Comparison of ENCODE assay signal across 21 cellular contexts in the genomic region with DNA sequence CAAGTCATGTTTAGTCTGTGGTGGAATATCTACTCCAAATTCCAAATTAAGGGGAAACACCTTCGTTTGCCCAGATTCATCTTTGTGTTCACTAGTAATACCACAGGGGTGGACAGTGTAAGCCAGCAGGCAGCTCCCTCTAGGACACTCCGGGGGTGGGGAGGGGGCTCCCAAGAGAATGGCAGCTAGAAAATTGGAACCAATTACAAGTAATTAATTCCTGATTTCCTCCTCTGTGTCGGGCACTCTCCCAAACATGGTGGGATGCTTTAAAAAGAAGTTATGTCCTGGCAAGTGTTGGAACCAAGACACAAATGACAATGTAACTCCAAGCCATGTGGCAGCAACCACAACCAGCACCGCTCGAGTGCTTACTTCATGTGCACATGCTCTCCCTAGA. TPM values are rescaled to one million over a fixed set of nuclear protein-coding genes. Genes with fewer than 3 reads are reported as not detected.
A peak's percentile ranks its signal among the peaks of the same experiment; 100 is the strongest.
DNase-seq lines count a peak whose midpoint lies in the region; ATAC-seq, FAIRE-seq and TF ChIP-seq lines count a peak whose summit lies in the region.
"Had no signal": no experiment of that assay in that cellular context is flagged by ENCODE, and none has a peak within 500 bp of the region (broad histone marks: within the 10 kb centered on the region; RNA-seq: fewer than 3 reads in every experiment).

No MANE protein-coding gene starts in this region.

- H3K27ac ChIP-seq in breast epithelium: peak overlapping the region; percentile 52 to 58
- H3K27ac ChIP-seq in prostate gland: peak overlapping the region; percentile 37 to 86
- H3K27ac ChIP-seq in upper lobe of left lung: peak overlapping the region; percentile 13 to 40 (median 26)
- H3K27ac ChIP-seq: 22Rv1 had no signal

- H3K27me3 Mint-ChIP-seq in MCF 10A (ENCODE audit: insufficient read depth, unreplicated experiment): no peaks in the 10 kb centered on the region

- FAIRE-seq in HTR-8/SVneo (lab: Jason Lieb, UNC): no peak
- FAIRE-seq: islet of Langerhans had no signal

- H3K36me3 ChIP-seq in breast epithelium (no peaks in the 10 kb centered on the region), prostate gland (no peaks in the 10 kb centered on the region), upper lobe of left lung (peaks cover 0 to 5% (median 0%) of the 10 kb centered on the region in 4 donors)
- H3K36me3 ChIP-seq: adrenal gland, BE2C had no signal

- peak overlapping the region in 1 of 3 donors; percentile 43 for H3K4me3 ChIP-seq in breast epithelium
- no peak overlapping the region for H3K4me3 ChIP-seq in prostate gland
- no peak overlapping the region for H3K4me3 ChIP-seq in upper lobe of left lung
- H3K4me3 ChIP-seq: adrenal gland had no signal

- no TSS peak for BruUV-seq in MCF 10A (replicated peaks; lab: Mats Ljungman, UMichigan)

- POLR2A ChIA-PET in MCF 10A (lab: Yijun Ruan, JAX): no interaction called here

- H3K9me3 Mint-ChIP-seq in MCF 10A (ENCODE audit: unreplicated experiment): no peaks in the 10 kb centered on the region
- H3K9me3 Mint-ChIP-seq: activated CD4-positive, alpha-beta T cell treated with anti-CD3 and anti-CD28 coated beads, Interleukin-2, amount 10 ng/mL, durations not matched to agents 24 days and 14 days; natural killer cell had no signal

- TF ChIP-seq CTCF in breast epithelium (IDR thresholded peaks at IDR 0.05): no peak
- no peak for TF ChIP-seq CTCF in MCF 10A (IDR thresholded peaks at IDR 0.05; ENCODE audit: unreplicated experiment)
- TF ChIP-seq CTCF in prostate gland (IDR thresholded peaks at IDR 0.05): no peak
- TF ChIP-seq CTCF in upper lobe of left lung (IDR thresholded peaks at IDR 0.05): no peak

- TF ChIP-seq POLR2A in breast epithelium (IDR thresholded peaks at IDR 0.05): no peak
- TF ChIP-seq POLR2A in prostate gland (IDR thresholded peaks at IDR 0.05): no peak
- no peak for TF ChIP-seq POLR2A in upper lobe of left lung (IDR thresholded peaks at IDR 0.05)

- peaks cover 19% of the 10 kb centered on the region for H3K4me1 Mint-ChIP-seq in MCF 10A (ENCODE audit: insufficient read depth, unreplicated experiment)
- H3K4me1 Mint-ChIP-seq: natural killer cell had no signal

- no peaks in the 10 kb centered on the region for H3K9me3 ChIP-seq in breast epithelium
- no peaks in the 10 kb centered on the region for H3K9me3 ChIP-seq in prostate gland
- no peaks in the 10 kb centered on the region for H3K9me3 ChIP-seq in upper lobe of left lung
- H3K9me3 ChIP-seq: adrenal gland, BE2C had no signal

- H3K4me1 ChIP-seq in breast epithelium (peaks cover 0 to 8% of the 10 kb centered on the region in 2 donors), prostate gland (replicated peaks) (no peaks in the 10 kb centered on the region), upper lobe of left lung (peaks cover 42 to 68% (median 58%) of the 10 kb centered on the region in 4 donors)
- H3K4me1 ChIP-seq: BE2C had no signal

- no peak overlapping the region for H3K4me3 Mint-ChIP-seq in MCF 10A (ENCODE audit: unreplicated experiment)
- H3K4me3 Mint-ChIP-seq: activated CD4-positive, alpha-beta T cell treated with anti-CD3 and anti-CD28 coated beads, Interleukin-2, amount 10 ng/mL, durations not matched to agents 24 days and 14 days; natural killer cell had no signal

- CTCF ChIA-PET in MCF 10A (lab: Yijun Ruan, JAX): interaction anchor here (0.6 kb wide), 1 partner anchor 236 kb away, joined by 3 read pairs; no protein-coding TSS in a partner anchor

- TF ChIP-seq EP300 in upper lobe of left lung (IDR thresholded peaks at IDR 0.05): no peak

- WGBS in prostate gland: 61% methylated on average over 5 of the region's 5 CpGs
- 57 to 65% methylated on average over 5 of the region's 5 CpGs for WGBS in upper lobe of left lung, 2 donors

- no peaks in the 10 kb centered on the region for H3K36me3 Mint-ChIP-seq in MCF 10A (ENCODE audit: insufficient read depth, unreplicated experiment)

- ATAC-seq in upper lobe of left lung (ENCODE audit: low FRiP score in 2 of 2) (no peak), HG03469 (IDR thresholded peaks at IDR 0.05; ENCODE audit: unreplicated experiment) (no peak)
- ATAC-seq: natural killer cell, Right ventricle myocardium inferior had no signal

- intact Hi-C loops in breast epithelium (cut with DNase I; ENCODE audit: low total_unique reads) (no loop called here), MCF 10A (cut with micrococcal nuclease) (no loop called here), prostate gland (cut with DNase I) (no loop called here)

- no peak for DNase-seq in breast epithelium (ENCODE audit: low spot score in 2 of 2)
- no peak for DNase-seq in MCF 10A (ENCODE audit: unreplicated experiment)
- DNase-seq in fibroblast of peridontal ligament (ENCODE audit: extremely low read depth): peak; percentile 40
- no peak for DNase-seq in prostate gland (ENCODE audit: low spot score)
- DNase-seq in upper lobe of left lung: no peak
- no peak for DNase-seq in OCI-M2 (lab: John Stamatoyannopoulos, UW; ENCODE audit: unreplicated experiment)
- DNase-seq in HTR-8/SVneo (ENCODE audit: insufficient read length, low spot score): no peak
- DNase-seq: activated CD4-positive, alpha-beta T cell treated with anti-CD3 and anti-CD28 coated beads, Interleukin-2, amount 10 ng/mL, durations not matched to agents 24 days and 14 days; BE2C; caudate nucleus; COR-L47; hippocampal formation; mammary epithelial cell; natural killer cell; NCI-H1417; NCI-H526 treated with DMSO at 0.1 percent for 48 hours had no signal

- no peak overlapping the region for H3K27ac Mint-ChIP-seq in MCF 10A (ENCODE audit: low read depth, unreplicated experiment)
- H3K27ac Mint-ChIP-seq: activated CD4-positive, alpha-beta T cell treated with anti-CD3 and anti-CD28 coated beads, Interleukin-2, amount 10 ng/mL, durations not matched to agents 24 days and 14 days; natural killer cell had no signal

- H3K27me3 ChIP-seq in breast epithelium (no peaks in the 10 kb centered on the region), prostate gland (replicated peaks; ENCODE audit: insufficient read depth) (no peaks in the 10 kb centered on the region), upper lobe of left lung (no peaks in the 10 kb centered on the region)
- H3K27me3 ChIP-seq: adrenal gland had no signal

RNA-seq across cellular contexts. Expression of a gene that starts 5.9 kb away (rescaled TPM):
- total RNA-seq in breast epithelium: 1,000 to 10,000 TPM in 1 of 3 donors, 100 to 1,000 TPM in 2; 118 to 1,008 (median 370) TPM
- total RNA-seq in MCF 10A (2022): 25.9 and 42.1 TPM in 2 replicates
- 100 to 1,000 TPM in 1 of 2 donors, 10 to 100 TPM in 1; 37.3 to 132 TPM for total RNA-seq in prostate gland
- total RNA-seq in upper lobe of left lung: 100 to 1,000 TPM in 4 of 6 donors, 10 to 100 TPM in 2; 81.7 to 309 (median 167) TPM
- total RNA-seq: activated CD4-positive, alpha-beta T cell treated with anti-CD3 and anti-CD28 coated beads, Interleukin-2, amount 10 ng/mL, durations not matched to agents 24 days and 14 days; natural killer cell had no signal

RNA-seq across cellular contexts. Expression of a gene that starts 6.0 kb away (rescaled TPM):
- total RNA-seq in breast epithelium (100 to 1,000 TPM; 107 to 841 (median 307) TPM), MCF 10A (2022) (54.6 and 66.0 TPM in 2 replicates), prostate gland (100 to 1,000 TPM in 1 of 2 donors, 10 to 100 TPM in 1; 82.8 to 193 TPM), upper lobe of left lung (100 to 1,000 TPM; 169 to 458 (median 258) TPM)
- total RNA-seq: activated CD4-positive, alpha-beta T cell treated with anti-CD3 and anti-CD28 coated beads, Interleukin-2, amount 10 ng/mL, durations not matched to agents 24 days and 14 days; natural killer cell had no signal
